18 cellular contexts compared by ENCODE assay signal in genomic region chr6:45895569-45895968, GRCh38.
A peak's percentile ranks its signal among the peaks of the same experiment; 100 is the strongest.
DNase-seq lines count a peak whose midpoint lies in the region; ATAC-seq and TF ChIP-seq lines count a peak whose summit lies in the region.
"Had no signal": no experiment of that assay in that cellular context is flagged by ENCODE, and none has a peak within 500 bp of the region (broad histone marks: within the 10 kb centered on the region; RNA-seq: fewer than 3 reads in every experiment).

No MANE protein-coding gene starts in this region.

- peaks cover 0 to 5% of the 10 kb centered on the region in 2 donors for H3K36me3 Mint-ChIP-seq in activated naive CD4-positive, alpha-beta T cell treated with anti-CD3 and anti-CD28 coated beads, Interleukin-2, amount 50 U/mL, for 72 hours
- H3K36me3 Mint-ChIP-seq in T-helper 17 cell (ENCODE audit: low read depth): no peaks in the 10 kb centered on the region
- H3K36me3 Mint-ChIP-seq: CD14-positive monocyte had no signal

- H3K27ac Mint-ChIP-seq in activated naive CD4-positive, alpha-beta T cell treated with anti-CD3 and anti-CD28 coated beads, Interleukin-2, amount 50 U/mL, for 72 hours: no peak overlapping the region
- peak overlapping the region; percentile 14 for H3K27ac Mint-ChIP-seq in T-helper 17 cell
- H3K27ac Mint-ChIP-seq: CD14-positive monocyte had no signal

- DNase-seq in activated naive CD4-positive, alpha-beta T cell treated with anti-CD3 and anti-CD28 coated beads, Interleukin-2, amount 50 U/mL, for 72 hours (ENCODE audit: low spot score in 2 of 2): no peak
- no peak for DNase-seq in activated naive CD4-positive, alpha-beta T cell (lab: John Stamatoyannopoulos, UW)
- no peak for DNase-seq in T-helper 17 cell
- DNase-seq in mucosa of descending colon: no peak
- no peak for DNase-seq in glomerular visceral epithelial cell (ENCODE audit: extremely low spot score)
- DNase-seq in iPS-NIHi7 (ENCODE audit: extremely low spot score): no peak
- no peak for DNase-seq in kidney tubule cell (ENCODE audit: low spot score)
- DNase-seq: ACHN, AML-193, COR-L47, MV-4-11, NCI-H1417, NCI-H187 treated with DMSO at 0.1 percent for 48 hours, NCI-H345, NCI-H526, OCI-M1 had no signal

- no peaks in the 10 kb centered on the region for H3K4me1 ChIP-seq in mucosa of descending colon (ENCODE audit: low read depth)

- peaks cover 2% of the 10 kb centered on the region for H3K4me1 Mint-ChIP-seq in T-helper 17 cell

- H3K9me3 ChIP-seq in T-helper 17 cell (ENCODE audit: control insufficient read depth, low read length, poor library complexity, severe bottlenecking): no peaks in the 10 kb centered on the region
- no peaks in the 10 kb centered on the region for H3K9me3 ChIP-seq in mucosa of descending colon

- no peaks in the 10 kb centered on the region for H3K27me3 Mint-ChIP-seq in T-helper 17 cell

- H3K4me3 ChIP-seq in mucosa of descending colon: no peak overlapping the region
- H3K4me3 ChIP-seq: K562 had no signal

- H3K9me3 Mint-ChIP-seq in activated naive CD4-positive, alpha-beta T cell treated with anti-CD3 and anti-CD28 coated beads, Interleukin-2, amount 50 U/mL, for 72 hours: no peaks in the 10 kb centered on the region

- intact Hi-C loops in mucosa of descending colon (cut with DNase I, micrococcal nuclease): no loop called here

- peak; percentile 82 to 83 for ATAC-seq in activated naive CD4-positive, alpha-beta T cell treated with anti-CD3 and anti-CD28 coated beads, Interleukin-2, amount 50 U/mL, for 72 hours
- peak; percentile 42 for ATAC-seq in T-helper 17 cell
- ATAC-seq in mucosa of descending colon: peak; percentile 30
- ATAC-seq: K562 had no signal

- no peak overlapping the region for H3K4me3 Mint-ChIP-seq in T-helper 17 cell
- H3K4me3 Mint-ChIP-seq: CD14-positive monocyte had no signal

- TF ChIP-seq CTCF in mucosa of descending colon (IDR thresholded peaks at IDR 0.05): no peak

- H3K36me3 ChIP-seq in mucosa of descending colon (ENCODE audit: low read depth): no peaks in the 10 kb centered on the region

Comparison
In these comparisons a context has a peak if more than half of its experiments do, and no peak if none do; other contexts are left out.
1. ATAC-seq: peak in every context shown above with its lines; median percentile 82 in activated naive CD4-positive, alpha-beta T cell treated with anti-CD3 and anti-CD28 coated beads, Interleukin-2, amount 50 U/mL, for 72 hours; 42 in T-helper 17 cell; 30 in mucosa of descending colon.